8 cellular contexts compared by ENCODE assay signal in genomic region chr1:211830330-211831142, GRCh38. TPM values are rescaled to one million over a fixed set of nuclear protein-coding genes. Genes with fewer than 3 reads are reported as not detected.
A peak's percentile ranks its signal among the peaks of the same experiment; 100 is the strongest.
DNase-seq lines count a peak whose midpoint lies in the region; ATAC-seq and TF ChIP-seq lines count a peak whose summit lies in the region.

TSS of gene LPGAT1 (minus strand) at chr1:211830763. CDS start at chr1:211829296, 1,467 bp downstream.

- in situ Hi-C loops in ACHN (cut with HindIII; ENCODE audit: low pct_ligation_motif_present, low pct_unique_long_range_greater_than_20kb, low sequenced_read_pairs), result no loop called here

- TF ChIP-seq CTCF in colonic mucosa (IDR thresholded peaks at IDR 0.05), result peak; percentile 47

- H3K4me1 ChIP-seq in colonic mucosa, result no peaks in the 10 kb centered on the region

- intact Hi-C loops in colonic mucosa (cut with DNase I), result loop anchor here (5.0 kb wide), 2 partner anchors 117 to 133 kb away; no protein-coding TSS in a partner anchor

- no peaks in the 10 kb centered on the region for H3K27me3 ChIP-seq in colonic mucosa

- ATAC-seq in GM18517 (IDR thresholded peaks at IDR 0.05; ENCODE audit: unreplicated experiment), result peak; percentile 62
- ATAC-seq in HG03064 (IDR thresholded peaks at IDR 0.05; ENCODE audit: low read depth, unreplicated experiment), result peak; percentile 69

- H3K9me3 ChIP-seq in colonic mucosa, result no peaks in the 10 kb centered on the region

- H3K9ac ChIP-seq in colonic mucosa (ENCODE audit: low read depth in 2 of 2, low read length in 2 of 2), result peak within 1 kb of the TSS; percentile 75 to 79

- peak within 1 kb of the TSS; percentile 66 for H3K4me3 ChIP-seq in colonic mucosa

- no peaks in the 10 kb centered on the region for H3K36me3 ChIP-seq in colonic mucosa

- peak; percentile 82 for DNase-seq in ACHN
- peak; percentile 80 for DNase-seq in NCI-H345 (lab: John Stamatoyannopoulos, UW)
- DNase-seq in activated CD4-positive, alpha-beta T cell treated with anti-CD3 and anti-CD28 coated beads for 48 hours, result peak; percentile 79
- DNase-seq in colonic mucosa, result peak; percentile 76
- peak; percentile 92 for DNase-seq in left kidney (ENCODE audit: low read depth, low spot score)
- DNase-seq in stimulated activated CD4-positive, alpha-beta T cell treated with anti-CD3 and anti-CD28 coated beads, Interleukin-2, amount 100 ng/mL, for 4 hours (ENCODE audit: low read depth), result peak; percentile 57

- H3K27ac ChIP-seq in colonic mucosa, result peak within 1 kb of the TSS; percentile 83

RNA-seq across cellular contexts. Expression of gene LPGAT1, which starts in this region (rescaled TPM):
- 10 to 100 TPM; 44.2 to 50.8 TPM for total RNA-seq in colonic mucosa

Comparison
In these comparisons a context has a peak if more than half of its experiments do, and no peak if none do; other contexts are left out.
1. Peak in every context shown above with its lines: DNase-seq, ATAC-seq, H3K4me3 ChIP-seq and H3K27ac ChIP-seq.